ENCODE assay signal across 17 cellular contexts in the genomic region with DNA sequence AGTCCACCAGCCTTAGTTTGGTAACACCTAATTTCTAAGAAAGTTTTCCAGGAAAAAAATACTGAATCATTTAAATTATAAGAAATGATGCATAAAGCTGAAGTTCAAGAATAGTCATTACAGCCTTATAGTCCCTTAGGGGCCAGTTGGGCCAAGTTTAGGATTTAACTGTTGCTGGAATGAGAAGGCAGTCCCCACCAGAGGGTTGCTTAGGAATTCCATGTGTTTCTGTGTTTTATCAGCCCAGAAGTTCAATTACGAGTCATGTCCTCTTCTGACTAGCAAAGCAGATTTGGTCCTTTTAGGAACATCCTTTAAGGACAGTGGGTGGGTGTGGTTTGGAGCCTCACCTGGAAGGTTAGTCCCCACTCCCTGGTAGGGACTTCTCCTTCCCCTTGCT. TPM values are rescaled to one million over a fixed set of nuclear protein-coding genes. Genes with fewer than 3 reads are reported as not detected.
DNase-seq lines count a peak whose midpoint lies in the region; ATAC-seq, FAIRE-seq and TF ChIP-seq lines count a peak whose summit lies in the region.
"Had no signal": no experiment of that assay in that cellular context is flagged by ENCODE, and none has a peak within 500 bp of the region (broad histone marks: within the 10 kb centered on the region; RNA-seq: fewer than 3 reads in every experiment).

No MANE protein-coding gene starts in this region.

- H3K4me2 ChIP-seq in A549 (peak overlapping the region; percentile 62), Loucy (ENCODE audit: low read depth, low read length, poor library complexity, severe bottlenecking) (no peak overlapping the region), mammary epithelial cell (ENCODE audit: insufficient read depth, low read depth, low read length) (peak overlapping the region; percentile 6)

- no peaks in the 10 kb centered on the region for H3K9me2 ChIP-seq in Loucy (replicated peaks; ENCODE audit: low read depth, low read length)

- H3K27me3 Mint-ChIP-seq in activated CD4-positive, alpha-beta T cell treated with anti-CD3 and anti-CD28 coated beads for 36 hours, result peaks cover 6% of the 10 kb centered on the region
- H3K27me3 Mint-ChIP-seq: brain had no signal

- no peaks in the 10 kb centered on the region for H3K4me1 Mint-ChIP-seq in activated CD4-positive, alpha-beta T cell treated with anti-CD3 and anti-CD28 coated beads for 36 hours

- DNase-seq in A549 (ENCODE audit: low read depth in 1 of 2, low spot score in 1 of 2) (peak in 1 of 2 experiments; percentile 50), mammary epithelial cell (peak; percentile 17), left colon (no peak), erythroblast (lab: John Stamatoyannopoulos, UW) (no peak), NCI-H345 (lab: John Stamatoyannopoulos, UW) (no peak), left ventricle myocardium inferior (no peak)
- DNase-seq in activated CD4-positive, alpha-beta T cell treated with anti-CD3 and anti-CD28 coated beads for 36 hours, result no peak
- DNase-seq: 8988T; activated effector memory CD4-positive, alpha-beta T cell treated with anti-CD3 and anti-CD28 coated beads, Interleukin-2, amount 50 U/mL, for 16 hours; NCI-H1436; NCI-H774; stimulated activated CD4-positive, alpha-beta T cell treated with anti-CD3 and anti-CD28 coated beads, Interleukin-12 subunit alpha, Interleukin-12 subunit beta, amount 100 ng/mL, for 4 hours had no signal

- TF ChIP-seq EP300 in A549 (IDR thresholded peaks at IDR 0.05), result no peak

- CTCF ChIA-PET in A549 (lab: Yijun Ruan, JAX) (interaction anchor here (0.6 to 20.8 kb wide), 32 partner anchors 9 to 898 kb away, joined by 3 to 522 read pairs (median 6); a partner anchor contains a TSS), mammary epithelial cell (lab: Charles Lee; ENCODE audit: low non-redundant PET) (no interaction called here)
- CTCF ChIA-PET in activated CD4-positive, alpha-beta T cell treated with anti-CD3 and anti-CD28 coated beads for 36 hours (lab: Charles Lee), result interaction anchor here (0.7 to 4.7 kb wide), 6 partner anchors 10 to 402 kb away, joined by 3 to 35 read pairs (median 7); no protein-coding TSS in a partner anchor

- H3K4me3 Mint-ChIP-seq in activated CD4-positive, alpha-beta T cell treated with anti-CD3 and anti-CD28 coated beads for 36 hours, result no peak overlapping the region
- H3K4me3 Mint-ChIP-seq: activated CD8-positive, alpha-beta T cell treated with anti-CD3 and anti-CD28 coated beads for 36 hours; brain had no signal

- intact Hi-C loops in mammary epithelial cell (cut with micrococcal nuclease), result loop anchor here (2.0 kb wide), 1 partner anchor 47 kb away; no protein-coding TSS in a partner anchor
- intact Hi-C loops in left colon (cut with DNase I, micrococcal nuclease), result no loop called here
- intact Hi-C loops in activated CD4-positive, alpha-beta T cell treated with anti-CD3 and anti-CD28 coated beads for 36 hours (cut with DNase I, micrococcal nuclease), result loop anchor here in 1 of 2 experiments (2.0 kb wide), 1 partner anchor 47 kb away; no protein-coding TSS in a partner anchor
- intact Hi-C loops in left ventricle myocardium inferior (cut with micrococcal nuclease), result no loop called here

- no peak for TF ChIP-seq RAD21 in A549 (conservative IDR thresholded peaks at IDR 0.05 in 1 of 2, IDR thresholded peaks at IDR 0.05 in 1 of 2)

- TF ChIP-seq CTCF in A549 (IDR thresholded peaks at IDR 0.05), result no peak
- TF ChIP-seq CTCF in Loucy (conservative IDR thresholded peaks at IDR 0.05; ENCODE audit: low read length), result no peak
- no peak for TF ChIP-seq CTCF in mammary epithelial cell (conservative IDR thresholded peaks at IDR 0.05 in 1 of 2, IDR thresholded peaks at IDR 0.05 in 1 of 2; ENCODE audit: extremely low read depth in 1 of 2, insufficient read depth in 1 of 2, low read depth in 1 of 2, low read length in 2 of 2)
- TF ChIP-seq CTCF in left ventricle myocardium inferior (IDR thresholded peaks at IDR 0.05; ENCODE audit: borderline replicate concordance), result no peak

- FAIRE-seq in A549 (lab: Jason Lieb, UNC), result no peak

- ATAC-seq in A549 (no peak), left colon (peak; percentile 14)
- ATAC-seq in activated CD4-positive, alpha-beta T cell treated with anti-CD3 and anti-CD28 coated beads for 36 hours, result no peak

- peak overlapping the region; percentile 84 to 99 for H3K27ac ChIP-seq in A549
- H3K27ac ChIP-seq in mammary epithelial cell (ENCODE audit: insufficient read depth, low read depth, low read length), result no peak overlapping the region
- H3K27ac ChIP-seq in left ventricle myocardium inferior (replicated peaks), result no peak overlapping the region
- H3K27ac ChIP-seq: suprapubic skin had no signal

- no peaks in the 10 kb centered on the region for H3K27me3 ChIP-seq in Loucy (ENCODE audit: insufficient read depth, low read length, poor library complexity, severe bottlenecking)
- no peaks in the 10 kb centered on the region for H3K27me3 ChIP-seq in mammary epithelial cell (ENCODE audit: insufficient read depth, low read length)
- no peaks in the 10 kb centered on the region for H3K27me3 ChIP-seq in left ventricle myocardium inferior (ENCODE audit: low read depth)
- H3K27me3 ChIP-seq: suprapubic skin had no signal

- H3K9me3 ChIP-seq in A549, result peaks cover 23% of the 10 kb centered on the region
- H3K9me3 ChIP-seq in Loucy (ENCODE audit: insufficient read depth, low read depth, low read length), result 0 out of 2 replicates have a peak, but pooled peaks cover 3% of the 10 kb centered on the region
- H3K9me3 ChIP-seq in mammary epithelial cell (replicated peaks; ENCODE audit: insufficient read depth, low read length), result no peaks in the 10 kb centered on the region
- H3K9me3 ChIP-seq in left ventricle myocardium inferior (replicated peaks), result peaks cover 8% of the 10 kb centered on the region
- H3K9me3 ChIP-seq: suprapubic skin had no signal

- POLR2A ChIA-PET in A549 (lab: Yijun Ruan, JAX), result interaction anchor here (1.1 to 2.2 kb wide), 4 partner anchors 9 to 478 kb away, joined by 3 to 17 read pairs (median 6); a partner anchor contains a TSS
- POLR2A ChIA-PET in activated CD4-positive, alpha-beta T cell treated with anti-CD3 and anti-CD28 coated beads for 36 hours (lab: Charles Lee), result no interaction called here

- H3K27ac Mint-ChIP-seq in activated CD4-positive, alpha-beta T cell treated with anti-CD3 and anti-CD28 coated beads for 36 hours, result no peak overlapping the region
- H3K27ac Mint-ChIP-seq: activated CD8-positive, alpha-beta T cell treated with anti-CD3 and anti-CD28 coated beads for 36 hours had no signal

- no peaks in the 10 kb centered on the region for H3K36me3 Mint-ChIP-seq in activated CD4-positive, alpha-beta T cell treated with anti-CD3 and anti-CD28 coated beads for 36 hours (ENCODE audit: low read depth)

- no peaks in the 10 kb centered on the region for H3F3A ChIP-seq in Loucy (ENCODE audit: low read depth)

- BruUV-seq in mammary epithelial cell (replicated peaks; lab: Mats Ljungman, UMichigan), result no TSS peak

- H3K36me3 ChIP-seq in Loucy (ENCODE audit: insufficient read depth, low read length) (no peaks in the 10 kb centered on the region), mammary epithelial cell (ENCODE audit: insufficient read depth, low read length) (no peaks in the 10 kb centered on the region), left ventricle myocardium inferior (peaks cover 9% of the 10 kb centered on the region)

- dilution Hi-C loops in mammary epithelial cell (cut with HindIII; ENCODE audit: low sequenced_read_pairs), result loop anchor here (5.0 kb wide), 1 partner anchor 69 kb away; no protein-coding TSS in a partner anchor

- no peak overlapping the region for H3K9ac ChIP-seq in Loucy (ENCODE audit: low read depth, low read length, poor library complexity, severe bottlenecking)
- no peak overlapping the region for H3K9ac ChIP-seq in mammary epithelial cell (ENCODE audit: insufficient read depth, low read length)

- WGBS in A549 (ENCODE audit: missing lambda C conversion rate), result 94% methylated on average over 1 of the region's 1 CpG
- WGBS in mammary epithelial cell (ENCODE audit: low coverage, missing lambda C conversion rate), result 67% methylated on average over 1 of the region's 1 CpG

- peaks cover 49% of the 10 kb centered on the region for H3K4me1 ChIP-seq in A549
- peaks cover 20% of the 10 kb centered on the region for H3K4me1 ChIP-seq in Loucy (ENCODE audit: insufficient read depth, low read length, poor library complexity, severe bottlenecking)
- peaks cover 23% of the 10 kb centered on the region for H3K4me1 ChIP-seq in mammary epithelial cell (ENCODE audit: insufficient read depth, low read length)
- H3K4me1 ChIP-seq in left ventricle myocardium inferior, result peaks cover 17% of the 10 kb centered on the region
- H3K4me1 ChIP-seq: suprapubic skin had no signal

- in situ Hi-C loops in mammary epithelial cell (cut with MboI; ENCODE audit: low sequenced_read_pairs in 2 of 2), result no loop called here

- H4K20me1 ChIP-seq in Loucy (ENCODE audit: insufficient read depth, low read length, poor library complexity, severe bottlenecking), result no peaks in the 10 kb centered on the region
- no peaks in the 10 kb centered on the region for H4K20me1 ChIP-seq in mammary epithelial cell (ENCODE audit: insufficient read depth, low read length)

- no peak overlapping the region for H3K4me3 ChIP-seq in A549
- no peak overlapping the region for H3K4me3 ChIP-seq in Loucy (ENCODE audit: low read length, poor library complexity, severe bottlenecking)
- H3K4me3 ChIP-seq in mammary epithelial cell (replicated peaks in 1 of 3; ENCODE audit: insufficient read depth in 1 of 3, low read depth in 2 of 3, low read length in 3 of 3), result no peak overlapping the region
- no peak overlapping the region for H3K4me3 ChIP-seq in left ventricle myocardium inferior
- H3K4me3 ChIP-seq: lung, suprapubic skin had no signal

- H3K79me2 ChIP-seq in Loucy (ENCODE audit: insufficient read depth, low read length) (no peaks in the 10 kb centered on the region), mammary epithelial cell (ENCODE audit: insufficient read depth, low read length) (no peaks in the 10 kb centered on the region)

- H3K9me3 Mint-ChIP-seq in activated CD4-positive, alpha-beta T cell treated with anti-CD3 and anti-CD28 coated beads for 36 hours (ENCODE audit: low read depth), result peaks cover 3% of the 10 kb centered on the region
- H3K9me3 Mint-ChIP-seq: activated CD8-positive, alpha-beta T cell treated with anti-CD3 and anti-CD28 coated beads for 36 hours had no signal

- H2AFZ ChIP-seq in Loucy (ENCODE audit: low read length), result peak overlapping the region; percentile 36; the same call in 1 of the 2 replicates
- peak overlapping the region; percentile 12 for H2AFZ ChIP-seq in mammary epithelial cell (ENCODE audit: low read depth, low read length)

- TF ChIP-seq POLR2A in A549 (IDR thresholded peaks at IDR 0.05; ENCODE audit: low read length) (no peak), erythroblast (IDR thresholded peaks at IDR 0.05; ENCODE audit: low read length) (no peak)

RNA-seq across cellular contexts. Expression of a gene that starts 57.0 kb away (rescaled TPM):
- polyA plus RNA-seq in A549 (2011; rRNA removed) (0.71 and 0.79 TPM in 2 replicates), A549 (2017; fragmentation: RNase III; extraction: RNeasy Plus Mini Kit Qiagen cat#74134 plus additional on column Dnase treatment) (0.13 to 0.28 TPM (median 0.17 TPM) in 3 replicates), mammary epithelial cell (0.03 TPM)
- polyA plus RNA-seq in A549 (2012; cell fraction: cytosol; rRNA removed), result 0.23 and 0.34 TPM in 2 replicates
- polyA plus RNA-seq in A549 (2012; cell fraction: nucleus; rRNA removed), result 2.4 and 3.3 TPM in 2 replicates
- polyA minus RNA-seq in A549 (2011; rRNA and poly(A)+ RNA removed), result 1.6 and 3.1 TPM in 2 replicates
- total RNA-seq in mammary epithelial cell (under 1 TPM; 0.17 to 0.61 TPM), left colon (under 1 TPM; 0.20 to 0.67 TPM), left ventricle myocardium inferior (not detected)
- polyA minus RNA-seq in mammary epithelial cell, result not detected
- not detected for total RNA-seq in activated CD4-positive, alpha-beta T cell treated with anti-CD3 and anti-CD28 coated beads for 36 hours
- total RNA-seq: activated CD8-positive, alpha-beta T cell treated with anti-CD3 and anti-CD28 coated beads for 36 hours had no signal

Comparison
In these comparisons a context has a peak if more than half of its experiments do, and no peak if none do; other contexts are left out.
1. H3K27ac ChIP-seq: peak in A549 (2 of 2); none in mammary epithelial cell (single experiment) and left ventricle myocardium inferior (single experiment).